In genomic region chr1:33735624-33736023, GRCh38 we compare ENCODE assay signal across 1 cellular context.
TF ChIP-seq lines count a peak whose summit lies in the region.

No MANE protein-coding gene starts in this region.

TF ChIP-seq in H1, 55 proteins besides CTCF, POLR2A, EP300 and RAD21:
- TF ChIP-seq KDM1A (IDR thresholded peaks at IDR 0.05; ENCODE audit: borderline replicate concordance, low read length) (no peak), ASH2L (IDR thresholded peaks at IDR 0.05; ENCODE audit: low read length) (no peak), JUN (IDR thresholded peaks at IDR 0.05; ENCODE audit: low read depth, low read length) (no peak), TAF1 (IDR thresholded peaks at IDR 0.05; ENCODE audit: low read depth, low read length) (no peak), E2F6 (IDR thresholded peaks at IDR 0.05) (no peak)
